ENCODE assay signal across 2 cellular contexts in the genomic region with DNA sequence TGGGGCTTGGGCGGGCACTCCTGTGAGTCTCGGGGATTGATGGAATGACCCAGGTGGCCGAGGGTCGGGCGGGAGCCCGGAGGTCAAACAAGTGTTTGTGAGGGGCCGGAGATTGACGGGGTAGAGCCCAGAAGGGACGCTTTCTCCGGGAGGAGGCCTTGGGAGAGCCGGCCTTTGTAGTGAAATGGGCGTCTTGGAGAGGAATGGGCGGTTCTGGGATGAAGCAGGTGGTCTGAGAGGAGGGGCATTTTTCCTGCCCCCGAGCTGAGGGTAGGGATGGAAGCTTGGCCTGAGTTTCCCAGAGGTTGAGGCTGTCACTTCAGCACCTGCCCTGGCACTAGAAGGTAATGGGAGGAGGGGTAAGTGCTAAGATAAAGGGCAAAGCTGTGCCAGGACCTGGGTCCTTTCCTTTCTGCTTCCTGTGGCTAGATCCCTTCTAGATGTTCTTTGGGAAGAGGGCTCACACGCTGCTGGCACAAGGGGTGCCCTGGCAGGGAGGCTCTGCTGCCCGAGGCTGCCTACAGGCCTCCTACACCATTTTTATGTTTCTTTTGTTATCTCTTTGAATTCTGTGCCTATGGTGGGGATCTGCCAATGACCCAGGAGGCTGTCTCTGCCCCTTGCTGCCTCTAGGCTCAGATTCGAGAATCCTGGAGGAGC.
TF ChIP-seq lines count a peak whose summit lies in the region.

No MANE protein-coding gene starts in this region.

TF ChIP-seq in SK-N-SH, 30 proteins besides CTCF, POLR2A, EP300 and RAD21 (continued from another document):
- TF ChIP-seq ZBTB33 (IDR thresholded peaks at IDR 0.05; ENCODE audit: borderline replicate concordance, low read depth) = no peak

TF ChIP-seq in SK-N-SH treated with all-trans-retinoic acid at 6 μM for 48 hours, 23 proteins besides CTCF, POLR2A, EP300 and RAD21 (continued from another document):
- TF ChIP-seq CREB5 (CRISPR knock-in tag; IDR thresholded peaks at IDR 0.05; ENCODE audit: low read depth) = no peak
- no peak for TF ChIP-seq CSDC2 (CRISPR knock-in tag; IDR thresholded peaks at IDR 0.05)
